ENCODE assay signal across 8 cellular contexts in genomic region chr1:84505167-84506001, GRCh38. TPM values are rescaled to one million over a fixed set of nuclear protein-coding genes. Genes with fewer than 3 reads are reported as not detected.
DNase-seq lines count a peak whose midpoint lies in the region; ATAC-seq and TF ChIP-seq lines count a peak whose summit lies in the region.

No MANE protein-coding gene starts in this region.

- peak overlapping the region; percentile 83 for H3K4me2 ChIP-seq in hepatocyte

- peak overlapping the region; percentile 57 for H2AFZ ChIP-seq in hepatocyte

- intact Hi-C loops in ascending aorta (cut with DNase I): loop anchor here (1.0 to 10.0 kb wide), 8 partner anchors 26 to 1072 kb away; partner anchors contain the start of genes BCL10, CTBS, RPF1 and SSX2IP

- peak overlapping the region; percentile 88 to 94 for H3K4me3 ChIP-seq in ascending aorta
- peak overlapping the region; percentile 95 for H3K4me3 ChIP-seq in hepatocyte

- H4K20me1 ChIP-seq in hepatocyte (ENCODE audit: insufficient read depth, poor library complexity, severe bottlenecking): peaks cover 43% of the 10 kb centered on the region

- H3K4me1 ChIP-seq in ascending aorta: peaks cover 0 to 15% of the 10 kb centered on the region in 2 donors
- peaks cover 20% of the 10 kb centered on the region for H3K4me1 ChIP-seq in hepatocyte (ENCODE audit: insufficient read depth)

- H3K79me2 ChIP-seq in hepatocyte: peaks cover 65% of the 10 kb centered on the region

- peaks cover 0 to 3% of the 10 kb centered on the region in 2 donors for H3K36me3 ChIP-seq in ascending aorta
- no peaks in the 10 kb centered on the region for H3K36me3 ChIP-seq in hepatocyte (replicated peaks; ENCODE audit: insufficient read depth, low read depth)

- H3K9me3 ChIP-seq in ascending aorta (peaks cover 0 to 12% of the 10 kb centered on the region in 2 donors), hepatocyte (ENCODE audit: low read depth) (no peaks in the 10 kb centered on the region)

- peak; percentile 37 for ATAC-seq in HG03175 (IDR thresholded peaks at IDR 0.05; ENCODE audit: unreplicated experiment)

- no peaks in the 10 kb centered on the region for H3K9me2 ChIP-seq in hepatocyte (replicated peaks; ENCODE audit: insufficient read depth)

- H3K27ac ChIP-seq in ascending aorta: peak overlapping the region; percentile 95 to 99
- H3K27ac ChIP-seq in hepatocyte: peak overlapping the region; percentile 98

- peak; percentile 92 for DNase-seq in DMS 273 (lab: John Stamatoyannopoulos, UW; ENCODE audit: unreplicated experiment)
- DNase-seq in GM19238 (ENCODE audit: insufficient read length, low spot score): peak; percentile 37
- peak; percentile 41 to 87 for DNase-seq in NCI-H526 (lab: John Stamatoyannopoulos, UW)
- DNase-seq in ascending aorta (ENCODE audit: low spot score in 2 of 2): no peak
- peak; percentile 83 for DNase-seq in hepatocyte (ENCODE audit: low spot score)
- peak; percentile 91 for DNase-seq in retina
- no peak for DNase-seq in GOT3 (lab: John Stamatoyannopoulos, UW)

- WGBS in hepatocyte (ENCODE audit: low lambda C conversion rate, missing lambda C conversion rate): 1% methylated on average over 51 of the region's 58 CpGs

- no peaks in the 10 kb centered on the region for H3K27me3 ChIP-seq in ascending aorta
- H3K27me3 ChIP-seq in hepatocyte: no peaks in the 10 kb centered on the region

- TF ChIP-seq CTCF in ascending aorta (IDR thresholded peaks at IDR 0.05): no peak
- no peak for TF ChIP-seq CTCF in hepatocyte (IDR thresholded peaks at IDR 0.05; ENCODE audit: poor library complexity)

RNA-seq across cellular contexts. Expression of gene SPATA1, which starts 0.8 kb away (rescaled TPM):
- not detected for total RNA-seq in ascending aorta
- 0.90 and 2.6 TPM in 2 replicates for total RNA-seq in hepatocyte
- 0.70 and 1.4 TPM in 2 replicates for polyA plus RNA-seq in hepatocyte

RNA-seq across cellular contexts. Expression of gene GNG5, which starts 1.0 kb away (rescaled TPM):
- total RNA-seq in ascending aorta (119 TPM), hepatocyte (131 and 145 TPM in 2 replicates)
- polyA plus RNA-seq in hepatocyte: 542 and 573 TPM in 2 replicates

RNA-seq across cellular contexts. Expression of gene RPF1, which starts 26.3 kb away (rescaled TPM):
- total RNA-seq in ascending aorta (8.4 TPM), hepatocyte (31.7 and 35.3 TPM in 2 replicates)
- polyA plus RNA-seq in hepatocyte: 29.6 and 31.5 TPM in 2 replicates

Comparison
In these comparisons a context has a peak if more than half of its experiments do, and no peak if none do; other contexts are left out.
1. DNase-seq: peak in DMS 273 (single experiment), GM19238 (single experiment), NCI-H526 (2 of 2), hepatocyte (single experiment) and retina (single experiment); none in ascending aorta (0 of 2) and GOT3 (single experiment).